18 cellular contexts compared by ENCODE assay signal in the genomic region with DNA sequence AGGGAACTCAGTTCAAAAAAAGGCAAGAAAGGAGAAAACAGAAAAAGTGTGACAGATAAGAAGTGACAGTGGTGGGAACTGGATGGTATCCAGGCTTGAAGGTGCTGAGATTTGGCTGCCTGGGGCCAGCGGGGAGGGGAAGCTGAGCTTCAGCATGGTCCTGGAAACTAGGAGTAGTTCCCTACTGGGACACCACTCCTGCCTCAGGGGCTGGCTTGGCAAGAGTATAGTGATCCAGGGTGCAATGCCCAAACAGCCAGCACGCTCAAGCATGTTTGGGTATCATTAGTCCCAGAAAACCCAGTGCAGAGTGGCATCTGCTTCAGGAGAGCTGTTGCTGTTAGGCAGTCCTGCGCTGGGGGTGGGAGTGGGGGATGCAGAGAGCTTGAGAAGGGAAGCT. TPM values are rescaled to one million over a fixed set of nuclear protein-coding genes. Genes with fewer than 3 reads are reported as not detected.
A peak's percentile ranks its signal among the peaks of the same experiment; 100 is the strongest.
DNase-seq lines count a peak whose midpoint lies in the region; ATAC-seq and TF ChIP-seq lines count a peak whose summit lies in the region.
"Had no signal": no experiment of that assay in that cellular context is flagged by ENCODE, and none has a peak within 500 bp of the region (broad histone marks: within the 10 kb centered on the region; RNA-seq: fewer than 3 reads in every experiment).

No MANE protein-coding gene starts in this region.

- H3K4me1 ChIP-seq in Panc1 (ENCODE audit: control insufficient read depth, insufficient read depth, low read length) = peaks cover 4% of the 10 kb centered on the region
- H3K4me1 ChIP-seq: Peyer's patch had no signal

- peak overlapping the region; percentile 4 to 7 for H3K27ac Mint-ChIP-seq in stimulated activated naive CD8-positive, alpha-beta T cell treated with anti-CD3 and anti-CD28 coated beads, Interleukin-15, amount 100 ng/mL, for 72 hours
- H3K27ac Mint-ChIP-seq: CD4-positive, CD25-positive, alpha-beta regulatory T cell; T-cell had no signal

- peak overlapping the region; percentile 31; the same call in 1 of the 2 replicates for H3K27ac ChIP-seq in Panc1 (ENCODE audit: low read length)
- H3K27ac ChIP-seq: Peyer's patch, SJCRH30 had no signal

- POLR2A ChIA-PET in Panc1 (lab: Charles Lee) = no interaction called here

- CTCF ChIA-PET in Panc1 (lab: Charles Lee) = no interaction called here

- no peak for TF ChIP-seq CTCF in Panc1 (IDR thresholded peaks at IDR 0.05)

- no peaks in the 10 kb centered on the region for H3K4me1 Mint-ChIP-seq in stimulated activated naive CD8-positive, alpha-beta T cell treated with anti-CD3 and anti-CD28 coated beads, Interleukin-15, amount 100 ng/mL, for 72 hours
- H3K4me1 Mint-ChIP-seq: CD4-positive, CD25-positive, alpha-beta regulatory T cell; T-cell had no signal

- no peaks in the 10 kb centered on the region for H3K9me3 ChIP-seq in Panc1 (ENCODE audit: control insufficient read depth, insufficient read depth, low read depth, low read length)
- H3K9me3 ChIP-seq: Peyer's patch, SJCRH30 had no signal

- in situ Hi-C loops in Panc1 (cut with HindIII; ENCODE audit: low pct_unique_long_range_greater_than_20kb, low sequenced_read_pairs) = no loop called here

- no peaks in the 10 kb centered on the region for H3K27me3 ChIP-seq in Panc1 (ENCODE audit: control insufficient read depth, insufficient read depth, low read length)
- H3K27me3 ChIP-seq: Peyer's patch, SJCRH30 had no signal

- DNase-seq in stimulated activated naive CD8-positive, alpha-beta T cell treated with anti-CD3 and anti-CD28 coated beads, Interleukin-15, amount 100 ng/mL, for 72 hours = no peak
- DNase-seq in stimulated activated naive CD8-positive, alpha-beta T cell treated with anti-CD3 and anti-CD28 coated beads, Interleukin-15, Interleukin-2, amounts not matched to agents 100 U/mL and 50 U/mL, for 24 hours = no peak
- DNase-seq in Panc1 (ENCODE audit: low read depth, low spot score) (no peak), islet precursor cell (peak; percentile 54), HT-29 (ENCODE audit: low spot score) (no peak)
- DNase-seq: CD4-positive, CD25-positive, alpha-beta regulatory T cell; DND-41; Kasumi-1; NCI-H1092; NCI-H1436; NCI-H2029; NCI-H69; NK-92 treated with Interleukin-12 subunit alpha and Interleukin-12 subunit beta, amount 100 ng/mL, for 24 hours; Peyer's patch; T-cell had no signal

- no peaks in the 10 kb centered on the region for H3K36me3 ChIP-seq in Panc1 (ENCODE audit: control insufficient read depth, insufficient read depth, low read length)
- H3K36me3 ChIP-seq: Peyer's patch, SJCRH30 had no signal

- intact Hi-C loops in Panc1 (cut with micrococcal nuclease; ENCODE audit: unreplicated experiment) = no loop called here

- H3K4me3 Mint-ChIP-seq in stimulated activated naive CD8-positive, alpha-beta T cell treated with anti-CD3 and anti-CD28 coated beads, Interleukin-15, amount 100 ng/mL, for 72 hours = no peak overlapping the region
- H3K4me3 Mint-ChIP-seq: CD4-positive, CD25-positive, alpha-beta regulatory T cell; T-cell had no signal

- H3K4me3 ChIP-seq in Panc1 (ENCODE audit: low read depth in 2 of 2, low read length in 2 of 2) = no peak overlapping the region
- H3K4me3 ChIP-seq: Peyer's patch, SJCRH30 had no signal

- no TSS peak for BruUV-seq in Panc1 (replicated peaks; lab: Mats Ljungman, UMichigan)

- no peaks in the 10 kb centered on the region for H3K27me3 Mint-ChIP-seq in stimulated activated naive CD8-positive, alpha-beta T cell treated with anti-CD3 and anti-CD28 coated beads, Interleukin-15, amount 100 ng/mL, for 72 hours

- no peaks in the 10 kb centered on the region for H3K9me3 Mint-ChIP-seq in stimulated activated naive CD8-positive, alpha-beta T cell treated with anti-CD3 and anti-CD28 coated beads, Interleukin-15, amount 100 ng/mL, for 72 hours
- H3K9me3 Mint-ChIP-seq: T-cell had no signal

- ATAC-seq in stimulated activated naive CD8-positive, alpha-beta T cell treated with anti-CD3 and anti-CD28 coated beads, Interleukin-15, amount 100 ng/mL, for 72 hours = no peak
- ATAC-seq in stimulated activated naive CD8-positive, alpha-beta T cell treated with anti-CD3 and anti-CD28 coated beads, Interleukin-15, Interleukin-2, amounts not matched to agents 100 U/mL and 50 U/mL, for 24 hours = no peak
- no peak for ATAC-seq in Panc1
- no peak for ATAC-seq in HG03045 (IDR thresholded peaks at IDR 0.05; ENCODE audit: unreplicated experiment)
- ATAC-seq in HG03095 (IDR thresholded peaks at IDR 0.05; ENCODE audit: unreplicated experiment) = no peak
- ATAC-seq: T-cell had no signal

RNA-seq across cellular contexts. Expression of gene KTN1, which starts 49.5 kb away (rescaled TPM):
- 310 TPM for total RNA-seq in Panc1 (2021; ENCODE audit: unreplicated experiment)
- 139 TPM for polyA plus RNA-seq in Panc1 (2012; ENCODE audit: insufficient read length)
- total RNA-seq in HT-29 (2014; rRNA removed; shearing (Covaris generic)) = 22.6 and 25.1 TPM in 2 replicates

Comparison
In these comparisons a context has a peak if more than half of its experiments do, and no peak if none do; other contexts are left out.
1. RNA of gene KTN1, which starts 49.5 kb away (total RNA-seq): 310 TPM in Panc1 (single experiment); 22.6 to 25.1 TPM in HT-29; every median in the first group is over 10 times any median in the second.